Comparison of ENCODE assay signal across 1 cellular context in the genomic region with DNA sequence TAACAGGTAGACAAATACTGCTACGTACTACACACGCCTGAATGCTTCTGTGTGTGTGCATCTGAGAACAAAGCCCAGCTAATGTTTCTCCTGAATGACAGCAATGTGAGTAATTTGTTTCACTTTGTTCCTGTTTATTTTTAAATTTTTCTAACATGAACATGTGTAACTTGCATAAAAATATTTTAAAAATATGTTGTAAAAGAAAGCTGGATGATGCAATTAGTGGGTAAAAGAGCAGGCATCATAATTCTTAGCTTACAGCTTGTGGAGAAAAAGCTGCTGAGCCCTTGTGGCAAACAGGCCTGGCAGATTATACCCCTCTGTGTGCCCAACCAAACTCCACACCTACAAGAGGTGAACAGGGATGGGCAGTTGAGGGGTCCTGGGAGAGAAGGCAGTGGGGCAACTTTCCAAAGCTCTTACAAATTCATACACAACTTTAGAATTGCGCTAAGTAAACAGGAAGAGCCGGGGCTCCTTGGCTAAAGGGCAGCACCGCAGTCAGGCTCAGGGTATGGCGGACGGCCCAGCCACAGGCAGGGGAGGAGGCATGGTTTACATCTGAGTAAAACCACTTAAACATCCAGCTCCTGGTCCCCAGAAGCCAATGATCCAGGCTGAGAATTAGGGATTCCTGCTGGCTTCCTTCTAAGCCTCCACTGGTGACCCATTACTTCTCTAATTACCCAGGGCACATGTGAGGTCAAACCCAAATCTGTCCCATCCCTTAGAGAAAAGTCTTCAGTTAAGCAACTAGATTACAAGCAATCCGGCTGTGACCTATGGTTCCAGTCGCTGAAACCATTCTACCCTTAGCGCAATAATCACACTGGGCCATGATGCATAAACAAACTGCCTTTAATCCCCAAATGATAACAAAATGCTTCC.
TF ChIP-seq lines count a peak whose summit lies in the region.

No MANE protein-coding gene starts in this region.

TF ChIP-seq in HepG2, 621 proteins besides CTCF, POLR2A, EP300 and RAD21 (continued from another document):
- TF ChIP-seq, protein P1, sequence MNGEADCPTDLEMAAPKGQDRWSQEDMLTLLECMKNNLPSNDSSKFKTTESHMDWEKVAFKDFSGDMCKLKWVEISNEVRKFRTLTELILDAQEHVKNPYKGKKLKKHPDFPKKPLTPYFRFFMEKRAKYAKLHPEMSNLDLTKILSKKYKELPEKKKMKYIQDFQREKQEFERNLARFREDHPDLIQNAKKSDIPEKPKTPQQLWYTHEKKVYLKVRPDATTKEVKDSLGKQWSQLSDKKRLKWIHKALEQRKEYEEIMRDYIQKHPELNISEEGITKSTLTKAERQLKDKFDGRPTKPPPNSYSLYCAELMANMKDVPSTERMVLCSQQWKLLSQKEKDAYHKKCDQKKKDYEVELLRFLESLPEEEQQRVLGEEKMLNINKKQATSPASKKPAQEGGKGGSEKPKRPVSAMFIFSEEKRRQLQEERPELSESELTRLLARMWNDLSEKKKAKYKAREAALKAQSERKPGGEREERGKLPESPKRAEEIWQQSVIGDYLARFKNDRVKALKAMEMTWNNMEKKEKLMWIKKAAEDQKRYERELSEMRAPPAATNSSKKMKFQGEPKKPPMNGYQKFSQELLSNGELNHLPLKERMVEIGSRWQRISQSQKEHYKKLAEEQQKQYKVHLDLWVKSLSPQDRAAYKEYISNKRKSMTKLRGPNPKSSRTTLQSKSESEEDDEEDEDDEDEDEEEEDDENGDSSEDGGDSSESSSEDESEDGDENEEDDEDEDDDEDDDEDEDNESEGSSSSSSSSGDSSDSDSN (CRISPR knock-in tag; IDR thresholded peaks at IDR 0.05): no peak
- TF ChIP-seq ZNF557 (CRISPR knock-in tag; IDR thresholded peaks at IDR 0.05): no peak
- TF ChIP-seq SMYD3 (CRISPR knock-in tag; IDR thresholded peaks at IDR 0.05): no peak
- no peak for TF ChIP-seq ZNF768 (CRISPR knock-in tag; IDR thresholded peaks at IDR 0.05)
- no peak for TF ChIP-seq ZNF160 (CRISPR knock-in tag; IDR thresholded peaks at IDR 0.05)
